9 cellular contexts compared by ENCODE assay signal in the genomic region with DNA sequence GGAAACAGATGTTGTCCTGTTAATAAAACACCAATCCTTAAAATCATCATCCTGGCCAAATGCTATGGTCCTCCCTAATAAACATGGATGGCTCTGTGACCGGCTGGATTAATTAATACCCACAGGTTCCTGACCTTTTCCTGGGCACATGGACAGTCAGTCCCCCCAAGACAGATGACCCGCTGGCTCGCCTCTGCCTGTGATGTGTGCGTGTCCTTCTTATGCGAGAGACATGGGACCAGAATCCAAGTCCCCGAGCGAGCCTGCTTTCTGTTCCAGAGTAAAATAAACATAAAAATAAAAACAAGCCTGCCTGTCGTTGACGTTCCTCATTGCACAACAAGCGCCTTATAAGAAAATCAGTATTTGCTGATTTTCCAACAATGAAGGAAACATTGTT.
"Had no signal": no experiment of that assay in that cellular context is flagged by ENCODE, and none has a peak within 500 bp of the region (broad histone marks: within the 10 kb centered on the region; RNA-seq: fewer than 3 reads in every experiment).

No MANE protein-coding gene starts in this region.

- H3K27me3 Mint-ChIP-seq: IgD-negative memory B cell had no signal

- DNase-seq: GM23248, GOT3, H7, HFFc6 had no signal

- H3K4me3 ChIP-seq: GM23248, HAP-1 had no signal

- H3K27ac ChIP-seq: GM23248, HL-60 had no signal

- H3K9me3 ChIP-seq: HAP-1 had no signal

- H3K4me3 Mint-ChIP-seq: HFFc6, IgD-negative memory B cell had no signal

- H3K36me3 ChIP-seq: HAP-1 had no signal

- H3K4me1 ChIP-seq: HAP-1 had no signal

- H3K36me3 Mint-ChIP-seq: IgD-negative memory B cell had no signal

- ATAC-seq: HCT116, HepG2 had no signal

- H3K27ac Mint-ChIP-seq: HFFc6, IgD-negative memory B cell had no signal
